ENCODE assay signal across 1 cellular context in the genomic region with DNA sequence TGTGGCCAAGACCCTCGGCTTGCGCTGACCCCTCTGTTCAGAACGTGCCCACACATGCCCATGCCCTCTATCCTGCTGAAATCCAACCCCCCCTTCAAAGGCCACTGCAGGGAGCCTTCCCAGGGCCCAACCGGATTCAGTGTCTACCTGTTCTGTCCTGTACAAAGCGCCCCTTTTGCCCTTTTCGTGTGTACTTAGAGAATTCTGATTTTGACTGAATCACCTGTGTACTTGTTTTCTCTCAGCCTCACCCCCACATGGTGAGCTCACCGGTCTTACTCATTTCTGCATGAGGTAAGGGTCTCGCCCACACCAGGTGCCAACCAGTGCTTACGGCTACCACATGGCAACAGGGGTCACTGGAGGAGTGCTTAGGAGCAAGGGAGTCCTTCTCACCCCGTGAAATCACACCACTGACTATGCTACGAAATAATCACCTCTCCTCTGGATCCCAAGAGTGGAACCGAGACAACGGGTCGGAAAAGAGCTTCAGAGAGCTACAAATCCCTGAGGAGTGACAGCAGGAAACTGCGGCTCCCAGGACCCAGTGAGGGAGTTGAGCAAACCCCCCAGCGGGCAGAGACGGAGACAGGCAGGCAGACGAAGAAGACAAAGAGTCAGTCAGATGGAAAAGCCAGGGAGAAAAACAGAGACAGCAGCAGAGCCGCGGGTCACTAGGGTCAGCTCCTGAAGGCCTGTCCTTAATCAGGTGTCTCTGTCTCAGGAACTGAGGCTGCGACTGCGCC.
TF ChIP-seq lines count a peak whose summit lies in the region.

No MANE protein-coding gene starts in this region.

TF ChIP-seq in HEK293, 187 proteins besides CTCF, POLR2A, EP300 and RAD21 (continued from another document):
- TF ChIP-seq, protein P1, sequence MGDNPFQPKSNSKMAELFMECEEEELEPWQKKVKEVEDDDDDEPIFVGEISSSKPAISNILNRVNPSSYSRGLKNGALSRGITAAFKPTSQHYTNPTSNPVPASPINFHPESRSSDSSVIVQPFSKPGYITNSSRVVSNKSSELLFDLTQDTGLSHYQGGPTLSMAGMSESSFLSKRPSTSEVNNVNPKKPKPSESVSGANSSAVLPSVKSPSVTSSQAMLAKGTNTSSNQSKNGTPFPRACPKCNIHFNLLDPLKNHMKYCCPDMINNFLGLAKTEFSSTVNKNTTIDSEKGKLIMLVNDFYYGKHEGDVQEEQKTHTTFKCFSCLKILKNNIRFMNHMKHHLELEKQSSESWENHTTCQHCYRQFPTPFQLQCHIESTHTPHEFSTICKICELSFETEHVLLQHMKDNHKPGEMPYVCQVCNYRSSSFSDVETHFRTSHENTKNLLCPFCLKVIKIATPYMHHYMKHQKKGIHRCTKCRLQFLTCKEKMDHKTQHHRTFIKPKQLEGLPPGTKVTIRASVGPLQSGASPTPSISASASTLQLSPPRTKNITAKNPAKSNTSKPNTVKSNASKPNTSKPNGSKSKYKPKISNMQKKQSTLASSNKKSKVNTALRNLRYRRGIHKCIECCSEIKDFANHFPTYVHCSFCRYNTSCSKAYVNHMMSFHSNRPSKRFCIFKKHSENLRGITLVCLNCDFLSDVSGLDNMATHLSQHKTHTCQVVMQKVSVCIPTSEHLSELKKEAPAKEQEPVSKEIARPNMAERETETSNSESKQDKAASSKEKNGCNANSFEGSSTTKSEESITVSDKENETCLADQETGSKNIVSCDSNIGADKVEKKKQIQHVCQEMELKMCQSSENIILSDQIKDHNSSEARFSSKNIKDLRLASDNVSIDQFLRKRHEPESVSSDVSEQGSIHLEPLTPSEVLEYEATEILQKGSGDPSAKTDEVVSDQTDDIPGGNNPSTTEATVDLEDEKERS (tag by site-specific recombination; IDR thresholded peaks at IDR 0.05): no peak
- TF ChIP-seq REPIN1 (tag by site-specific recombination; IDR thresholded peaks at IDR 0.05; ENCODE audit: low read depth): no peak
- TF ChIP-seq, protein P2, sequence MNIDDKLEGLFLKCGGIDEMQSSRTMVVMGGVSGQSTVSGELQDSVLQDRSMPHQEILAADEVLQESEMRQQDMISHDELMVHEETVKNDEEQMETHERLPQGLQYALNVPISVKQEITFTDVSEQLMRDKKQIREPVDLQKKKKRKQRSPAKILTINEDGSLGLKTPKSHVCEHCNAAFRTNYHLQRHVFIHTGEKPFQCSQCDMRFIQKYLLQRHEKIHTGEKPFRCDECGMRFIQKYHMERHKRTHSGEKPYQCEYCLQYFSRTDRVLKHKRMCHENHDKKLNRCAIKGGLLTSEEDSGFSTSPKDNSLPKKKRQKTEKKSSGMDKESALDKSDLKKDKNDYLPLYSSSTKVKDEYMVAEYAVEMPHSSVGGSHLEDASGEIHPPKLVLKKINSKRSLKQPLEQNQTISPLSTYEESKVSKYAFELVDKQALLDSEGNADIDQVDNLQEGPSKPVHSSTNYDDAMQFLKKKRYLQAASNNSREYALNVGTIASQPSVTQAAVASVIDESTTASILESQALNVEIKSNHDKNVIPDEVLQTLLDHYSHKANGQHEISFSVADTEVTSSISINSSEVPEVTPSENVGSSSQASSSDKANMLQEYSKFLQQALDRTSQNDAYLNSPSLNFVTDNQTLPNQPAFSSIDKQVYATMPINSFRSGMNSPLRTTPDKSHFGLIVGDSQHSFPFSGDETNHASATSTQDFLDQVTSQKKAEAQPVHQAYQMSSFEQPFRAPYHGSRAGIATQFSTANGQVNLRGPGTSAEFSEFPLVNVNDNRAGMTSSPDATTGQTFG (tag by site-specific recombination; IDR thresholded peaks at IDR 0.05; ENCODE audit: borderline replicate concordance): no peak
- no peak for TF ChIP-seq ZNF350 (tag by site-specific recombination; IDR thresholded peaks at IDR 0.05)
- TF ChIP-seq, protein P3, sequence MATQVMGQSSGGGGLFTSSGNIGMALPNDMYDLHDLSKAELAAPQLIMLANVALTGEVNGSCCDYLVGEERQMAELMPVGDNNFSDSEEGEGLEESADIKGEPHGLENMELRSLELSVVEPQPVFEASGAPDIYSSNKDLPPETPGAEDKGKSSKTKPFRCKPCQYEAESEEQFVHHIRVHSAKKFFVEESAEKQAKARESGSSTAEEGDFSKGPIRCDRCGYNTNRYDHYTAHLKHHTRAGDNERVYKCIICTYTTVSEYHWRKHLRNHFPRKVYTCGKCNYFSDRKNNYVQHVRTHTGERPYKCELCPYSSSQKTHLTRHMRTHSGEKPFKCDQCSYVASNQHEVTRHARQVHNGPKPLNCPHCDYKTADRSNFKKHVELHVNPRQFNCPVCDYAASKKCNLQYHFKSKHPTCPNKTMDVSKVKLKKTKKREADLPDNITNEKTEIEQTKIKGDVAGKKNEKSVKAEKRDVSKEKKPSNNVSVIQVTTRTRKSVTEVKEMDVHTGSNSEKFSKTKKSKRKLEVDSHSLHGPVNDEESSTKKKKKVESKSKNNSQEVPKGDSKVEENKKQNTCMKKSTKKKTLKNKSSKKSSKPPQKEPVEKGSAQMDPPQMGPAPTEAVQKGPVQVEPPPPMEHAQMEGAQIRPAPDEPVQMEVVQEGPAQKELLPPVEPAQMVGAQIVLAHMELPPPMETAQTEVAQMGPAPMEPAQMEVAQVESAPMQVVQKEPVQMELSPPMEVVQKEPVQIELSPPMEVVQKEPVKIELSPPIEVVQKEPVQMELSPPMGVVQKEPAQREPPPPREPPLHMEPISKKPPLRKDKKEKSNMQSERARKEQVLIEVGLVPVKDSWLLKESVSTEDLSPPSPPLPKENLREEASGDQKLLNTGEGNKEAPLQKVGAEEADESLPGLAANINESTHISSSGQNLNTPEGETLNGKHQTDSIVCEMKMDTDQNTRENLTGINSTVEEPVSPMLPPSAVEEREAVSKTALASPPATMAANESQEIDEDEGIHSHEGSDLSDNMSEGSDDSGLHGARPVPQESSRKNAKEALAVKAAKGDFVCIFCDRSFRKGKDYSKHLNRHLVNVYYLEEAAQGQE (tag by site-specific recombination; IDR thresholded peaks at IDR 0.05): no peak
- TF ChIP-seq KLF7 (tag by site-specific recombination; IDR thresholded peaks at IDR 0.05; ENCODE audit: borderline replicate concordance): no peak
- no peak for TF ChIP-seq HOXC10 (CRISPR knock-in tag; IDR thresholded peaks at IDR 0.05)
- TF ChIP-seq ZNF138 (tag by site-specific recombination; IDR thresholded peaks at IDR 0.05; ENCODE audit: borderline replicate concordance): no peak
- no peak for TF ChIP-seq ZNF426 (tag by site-specific recombination; IDR thresholded peaks at IDR 0.05)
- TF ChIP-seq, protein P4, sequence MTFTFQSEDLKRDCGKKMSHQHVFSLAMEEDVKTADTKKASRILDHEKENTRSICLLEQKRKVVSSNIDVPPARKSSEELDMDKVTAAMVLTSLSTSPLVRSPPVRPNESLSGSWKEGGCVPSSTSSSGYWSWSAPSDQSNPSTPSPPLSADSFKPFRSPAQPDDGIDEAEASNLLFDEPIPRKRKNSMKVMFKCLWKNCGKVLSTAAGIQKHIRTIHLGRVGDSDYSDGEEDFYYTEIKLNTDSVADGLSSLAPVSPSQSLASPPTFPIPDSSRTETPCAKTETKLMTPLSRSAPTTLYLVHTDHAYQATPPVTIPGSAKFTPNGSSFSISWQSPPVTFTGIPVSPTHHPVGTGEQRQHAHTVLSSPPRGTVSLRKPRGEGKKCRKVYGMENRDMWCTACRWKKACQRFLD (tag by site-specific recombination; IDR thresholded peaks at IDR 0.05): no peak
- peak; percentile 60 for TF ChIP-seq ZIC2 (tag by site-specific recombination; IDR thresholded peaks at IDR 0.05)
- TF ChIP-seq RBAK (tag by site-specific recombination; IDR thresholded peaks at IDR 0.05): no peak
- TF ChIP-seq ZNF529 (tag by site-specific recombination; IDR thresholded peaks at IDR 0.05; ENCODE audit: insufficient replicate concordance): no peak
- no peak for TF ChIP-seq ZNF785 (tag by site-specific recombination; IDR thresholded peaks at IDR 0.05)
- TF ChIP-seq ZNF174 (tag by site-specific recombination; IDR thresholded peaks at IDR 0.05): no peak
- no peak for TF ChIP-seq ZNF211 (tag by site-specific recombination; IDR thresholded peaks at IDR 0.05; ENCODE audit: low read depth)
- TF ChIP-seq ZNF292 (tag by site-specific recombination; IDR thresholded peaks at IDR 0.05; ENCODE audit: borderline replicate concordance, low read depth): no peak
- TF ChIP-seq, protein P5, sequence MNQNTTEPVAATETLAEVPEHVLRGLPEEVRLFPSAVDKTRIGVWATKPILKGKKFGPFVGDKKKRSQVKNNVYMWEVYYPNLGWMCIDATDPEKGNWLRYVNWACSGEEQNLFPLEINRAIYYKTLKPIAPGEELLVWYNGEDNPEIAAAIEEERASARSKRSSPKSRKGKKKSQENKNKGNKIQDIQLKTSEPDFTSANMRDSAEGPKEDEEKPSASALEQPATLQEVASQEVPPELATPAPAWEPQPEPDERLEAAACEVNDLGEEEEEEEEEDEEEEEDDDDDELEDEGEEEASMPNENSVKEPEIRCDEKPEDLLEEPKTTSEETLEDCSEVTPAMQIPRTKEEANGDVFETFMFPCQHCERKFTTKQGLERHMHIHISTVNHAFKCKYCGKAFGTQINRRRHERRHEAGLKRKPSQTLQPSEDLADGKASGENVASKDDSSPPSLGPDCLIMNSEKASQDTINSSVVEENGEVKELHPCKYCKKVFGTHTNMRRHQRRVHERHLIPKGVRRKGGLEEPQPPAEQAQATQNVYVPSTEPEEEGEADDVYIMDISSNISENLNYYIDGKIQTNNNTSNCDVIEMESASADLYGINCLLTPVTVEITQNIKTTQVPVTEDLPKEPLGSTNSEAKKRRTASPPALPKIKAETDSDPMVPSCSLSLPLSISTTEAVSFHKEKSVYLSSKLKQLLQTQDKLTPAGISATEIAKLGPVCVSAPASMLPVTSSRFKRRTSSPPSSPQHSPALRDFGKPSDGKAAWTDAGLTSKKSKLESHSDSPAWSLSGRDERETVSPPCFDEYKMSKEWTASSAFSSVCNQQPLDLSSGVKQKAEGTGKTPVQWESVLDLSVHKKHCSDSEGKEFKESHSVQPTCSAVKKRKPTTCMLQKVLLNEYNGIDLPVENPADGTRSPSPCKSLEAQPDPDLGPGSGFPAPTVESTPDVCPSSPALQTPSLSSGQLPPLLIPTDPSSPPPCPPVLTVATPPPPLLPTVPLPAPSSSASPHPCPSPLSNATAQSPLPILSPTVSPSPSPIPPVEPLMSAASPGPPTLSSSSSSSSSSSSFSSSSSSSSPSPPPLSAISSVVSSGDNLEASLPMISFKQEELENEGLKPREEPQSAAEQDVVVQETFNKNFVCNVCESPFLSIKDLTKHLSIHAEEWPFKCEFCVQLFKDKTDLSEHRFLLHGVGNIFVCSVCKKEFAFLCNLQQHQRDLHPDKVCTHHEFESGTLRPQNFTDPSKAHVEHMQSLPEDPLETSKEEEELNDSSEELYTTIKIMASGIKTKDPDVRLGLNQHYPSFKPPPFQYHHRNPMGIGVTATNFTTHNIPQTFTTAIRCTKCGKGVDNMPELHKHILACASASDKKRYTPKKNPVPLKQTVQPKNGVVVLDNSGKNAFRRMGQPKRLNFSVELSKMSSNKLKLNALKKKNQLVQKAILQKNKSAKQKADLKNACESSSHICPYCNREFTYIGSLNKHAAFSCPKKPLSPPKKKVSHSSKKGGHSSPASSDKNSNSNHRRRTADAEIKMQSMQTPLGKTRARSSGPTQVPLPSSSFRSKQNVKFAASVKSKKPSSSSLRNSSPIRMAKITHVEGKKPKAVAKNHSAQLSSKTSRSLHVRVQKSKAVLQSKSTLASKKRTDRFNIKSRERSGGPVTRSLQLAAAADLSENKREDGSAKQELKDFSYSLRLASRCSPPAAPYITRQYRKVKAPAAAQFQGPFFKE (tag by site-specific recombination; IDR thresholded peaks at IDR 0.05; ENCODE audit: borderline replicate concordance): no peak
- TF ChIP-seq ZNF248 (tag by site-specific recombination; IDR thresholded peaks at IDR 0.05): no peak
- no peak for TF ChIP-seq ZNF169 (tag by site-specific recombination; IDR thresholded peaks at IDR 0.05)
- no peak for TF ChIP-seq ZNF423 (tag by site-specific recombination; IDR thresholded peaks at IDR 0.05)
- TF ChIP-seq GFI1B (tag by site-specific recombination; IDR thresholded peaks at IDR 0.05): no peak
- TF ChIP-seq ZNF214 (tag by site-specific recombination; IDR thresholded peaks at IDR 0.05; ENCODE audit: borderline replicate concordance): no peak
- no peak for TF ChIP-seq SP2 (tag by site-specific recombination; IDR thresholded peaks at IDR 0.05)
- TF ChIP-seq, protein P6, sequence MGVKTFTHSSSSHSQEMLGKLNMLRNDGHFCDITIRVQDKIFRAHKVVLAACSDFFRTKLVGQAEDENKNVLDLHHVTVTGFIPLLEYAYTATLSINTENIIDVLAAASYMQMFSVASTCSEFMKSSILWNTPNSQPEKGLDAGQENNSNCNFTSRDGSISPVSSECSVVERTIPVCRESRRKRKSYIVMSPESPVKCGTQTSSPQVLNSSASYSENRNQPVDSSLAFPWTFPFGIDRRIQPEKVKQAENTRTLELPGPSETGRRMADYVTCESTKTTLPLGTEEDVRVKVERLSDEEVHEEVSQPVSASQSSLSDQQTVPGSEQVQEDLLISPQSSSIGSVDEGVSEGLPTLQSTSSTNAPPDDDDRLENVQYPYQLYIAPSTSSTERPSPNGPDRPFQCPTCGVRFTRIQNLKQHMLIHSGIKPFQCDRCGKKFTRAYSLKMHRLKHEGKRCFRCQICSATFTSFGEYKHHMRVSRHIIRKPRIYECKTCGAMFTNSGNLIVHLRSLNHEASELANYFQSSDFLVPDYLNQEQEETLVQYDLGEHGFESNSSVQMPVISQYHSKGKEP (tag by site-specific recombination; IDR thresholded peaks at IDR 0.05): no peak
- TF ChIP-seq ZNF132 (tag by site-specific recombination; IDR thresholded peaks at IDR 0.05; ENCODE audit: borderline replicate concordance): no peak
- TF ChIP-seq ZNF76 (tag by site-specific recombination; IDR thresholded peaks at IDR 0.05; ENCODE audit: borderline replicate concordance, low read depth): no peak
- no peak for TF ChIP-seq SP3 (tag by site-specific recombination; IDR thresholded peaks at IDR 0.05)
- TF ChIP-seq KLF16 (tag by site-specific recombination; IDR thresholded peaks at IDR 0.05): no peak
- no peak for TF ChIP-seq ZNF768 (tag by site-specific recombination; IDR thresholded peaks at IDR 0.05)
- no peak for TF ChIP-seq GLIS1 (tag by site-specific recombination; IDR thresholded peaks at IDR 0.05)
- no peak for TF ChIP-seq ZNF530 (tag by site-specific recombination; IDR thresholded peaks at IDR 0.05; ENCODE audit: low read depth)
- no peak for TF ChIP-seq ZNF560 (tag by site-specific recombination; IDR thresholded peaks at IDR 0.05; ENCODE audit: borderline replicate concordance)
- no peak for TF ChIP-seq ZNF404 (tag by site-specific recombination; IDR thresholded peaks at IDR 0.05)
- TF ChIP-seq ZBTB1 (tag by site-specific recombination; IDR thresholded peaks at IDR 0.05): no peak
- no peak for TF ChIP-seq ZNF433 (tag by site-specific recombination; IDR thresholded peaks at IDR 0.05; ENCODE audit: low read depth)
- TF ChIP-seq, protein P7, sequence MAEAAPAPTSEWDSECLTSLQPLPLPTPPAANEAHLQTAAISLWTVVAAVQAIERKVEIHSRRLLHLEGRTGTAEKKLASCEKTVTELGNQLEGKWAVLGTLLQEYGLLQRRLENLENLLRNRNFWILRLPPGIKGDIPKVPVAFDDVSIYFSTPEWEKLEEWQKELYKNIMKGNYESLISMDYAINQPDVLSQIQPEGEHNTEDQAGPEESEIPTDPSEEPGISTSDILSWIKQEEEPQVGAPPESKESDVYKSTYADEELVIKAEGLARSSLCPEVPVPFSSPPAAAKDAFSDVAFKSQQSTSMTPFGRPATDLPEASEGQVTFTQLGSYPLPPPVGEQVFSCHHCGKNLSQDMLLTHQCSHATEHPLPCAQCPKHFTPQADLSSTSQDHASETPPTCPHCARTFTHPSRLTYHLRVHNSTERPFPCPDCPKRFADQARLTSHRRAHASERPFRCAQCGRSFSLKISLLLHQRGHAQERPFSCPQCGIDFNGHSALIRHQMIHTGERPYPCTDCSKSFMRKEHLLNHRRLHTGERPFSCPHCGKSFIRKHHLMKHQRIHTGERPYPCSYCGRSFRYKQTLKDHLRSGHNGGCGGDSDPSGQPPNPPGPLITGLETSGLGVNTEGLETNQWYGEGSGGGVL (tag by site-specific recombination; IDR thresholded peaks at IDR 0.05): peak; percentile 56; the same call in 1 of the 2 replicates
- TF ChIP-seq ZNF677 (tag by site-specific recombination; IDR thresholded peaks at IDR 0.05): no peak
- no peak for TF ChIP-seq ZSCAN30 (tag by site-specific recombination; IDR thresholded peaks at IDR 0.05)
TF ChIP-seq in HEK293: peak in this region for 16.
